In the genomic region with DNA sequence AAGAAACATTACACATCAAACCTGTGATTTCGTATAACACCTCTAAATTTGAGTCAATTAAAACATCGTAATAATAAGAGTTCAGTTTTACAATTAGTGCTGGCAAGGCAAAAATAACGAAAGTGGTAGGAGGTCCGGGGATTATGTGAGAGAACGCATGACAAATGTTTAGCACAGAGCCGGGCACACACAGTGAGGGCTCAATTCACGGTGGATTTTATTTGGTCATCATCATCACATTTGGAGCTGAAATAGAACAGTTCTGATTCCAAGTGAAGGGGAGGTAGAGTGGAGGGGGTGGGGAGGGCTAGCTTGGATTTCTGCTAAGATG, we compare ENCODE assay signal across 9 cellular contexts. TPM values are rescaled to one million over a fixed set of nuclear protein-coding genes. Genes with fewer than 3 reads are reported as not detected.
DNase-seq lines count a peak whose midpoint lies in the region; ATAC-seq and TF ChIP-seq lines count a peak whose summit lies in the region.
"Had no signal": no experiment of that assay in that cellular context is flagged by ENCODE, and none has a peak within 500 bp of the region (broad histone marks: within the 10 kb centered on the region; RNA-seq: fewer than 3 reads in every experiment).

No MANE protein-coding gene starts in this region.

- H4K20me1 ChIP-seq in mammary epithelial cell (ENCODE audit: insufficient read depth, low read length) = no peaks in the 10 kb centered on the region

- TF ChIP-seq CTCF in mammary epithelial cell (conservative IDR thresholded peaks at IDR 0.05 in 1 of 2, IDR thresholded peaks at IDR 0.05 in 1 of 2; ENCODE audit: extremely low read depth in 1 of 2, insufficient read depth in 1 of 2, low read depth in 1 of 2, low read length in 2 of 2) = no peak

- peak; percentile 2 for ATAC-seq in HG03280 (IDR thresholded peaks at IDR 0.05; ENCODE audit: unreplicated experiment)

- H3K27ac ChIP-seq in ACC112 (ENCODE audit: low read depth, low read length) = peak overlapping the region; percentile 73
- no peak overlapping the region for H3K27ac ChIP-seq in mammary epithelial cell (ENCODE audit: insufficient read depth, low read depth, low read length)
- H3K27ac ChIP-seq in muscle layer of duodenum (ENCODE audit: low read length) = no peak overlapping the region

- no peaks in the 10 kb centered on the region for H3K9me3 ChIP-seq in mammary epithelial cell (replicated peaks; ENCODE audit: insufficient read depth, low read length)
- no peaks in the 10 kb centered on the region for H3K9me3 ChIP-seq in muscle layer of duodenum (ENCODE audit: control insufficient read depth in 1 of 2, low read length in 2 of 2)

- H3K27me3 ChIP-seq in ACC112 (ENCODE audit: insufficient read depth, low read length) = no peaks in the 10 kb centered on the region
- no peaks in the 10 kb centered on the region for H3K27me3 ChIP-seq in mammary epithelial cell (ENCODE audit: insufficient read depth, low read length)
- H3K27me3 ChIP-seq in muscle layer of duodenum (ENCODE audit: low read depth, low read length) = no peaks in the 10 kb centered on the region

- in situ Hi-C loops in mammary epithelial cell (cut with MboI; ENCODE audit: low sequenced_read_pairs in 2 of 2) = no loop called here

- peak overlapping the region; percentile 81 for H3K4me2 ChIP-seq in mammary epithelial cell (ENCODE audit: insufficient read depth, low read depth, low read length)

- 93% methylated on average over 7 of the region's 7 CpGs for WGBS in mammary epithelial cell (ENCODE audit: low coverage, missing lambda C conversion rate)

- DNase-seq in mammary epithelial cell = no peak
- DNase-seq in posterior vena cava (ENCODE audit: low spot score) = no peak
- no peak for DNase-seq in KG1 (lab: John Stamatoyannopoulos, UW)
- DNase-seq in H4 (ENCODE audit: low spot score) = no peak
- no peak for DNase-seq in NCI-H748 treated with DMSO at 0.1 percent for 48 hours (lab: John Stamatoyannopoulos, UW)
- DNase-seq: retina had no signal

- CTCF ChIA-PET in mammary epithelial cell (lab: Charles Lee; ENCODE audit: low non-redundant PET) = interaction anchor here (0.7 kb wide), 1 partner anchor 15 kb away, joined by 4 read pairs; no protein-coding TSS in a partner anchor

- H2AFZ ChIP-seq in ACC112 (ENCODE audit: low read length, unreplicated experiment) (peak overlapping the region; percentile 70), mammary epithelial cell (ENCODE audit: low read depth, low read length) (peak overlapping the region; percentile 93)

- H3K79me2 ChIP-seq in ACC112 (ENCODE audit: control insufficient read depth, insufficient read depth, low read length, unreplicated experiment) (no peaks in the 10 kb centered on the region), mammary epithelial cell (ENCODE audit: insufficient read depth, low read length) (no peaks in the 10 kb centered on the region)

- peak overlapping the region; percentile 87 for H3K4me3 ChIP-seq in ACC112 (ENCODE audit: low read depth, low read length)
- H3K4me3 ChIP-seq in mammary epithelial cell (replicated peaks in 1 of 3; ENCODE audit: insufficient read depth in 1 of 3, low read depth in 2 of 3, low read length in 3 of 3) = peak overlapping the region; percentile 47 to 75 (median 58)
- peak overlapping the region; percentile 63 to 88 for H3K4me3 ChIP-seq in muscle layer of duodenum (ENCODE audit: low read depth in 1 of 2, low read length in 2 of 2)

- intact Hi-C loops in mammary epithelial cell (cut with micrococcal nuclease) (loop anchor here (5.0 kb wide), 1 partner anchor 40 kb away; no protein-coding TSS in a partner anchor), posterior vena cava (cut with DNase I) (no loop called here)

- no TSS peak for BruUV-seq in mammary epithelial cell (replicated peaks; lab: Mats Ljungman, UMichigan)

- peaks cover 7% of the 10 kb centered on the region for H3K4me1 ChIP-seq in ACC112 (ENCODE audit: control insufficient read depth, insufficient read depth, low read length, unreplicated experiment)
- H3K4me1 ChIP-seq in mammary epithelial cell (ENCODE audit: insufficient read depth, low read length) = peaks cover 7% of the 10 kb centered on the region
- peaks cover 3 to 5% of the 10 kb centered on the region in 2 donors for H3K4me1 ChIP-seq in muscle layer of duodenum (ENCODE audit: control insufficient read depth in 1 of 2, insufficient read depth in 2 of 2, low read length in 2 of 2)

- dilution Hi-C loops in mammary epithelial cell (cut with HindIII; ENCODE audit: low sequenced_read_pairs) = no loop called here

- H3K36me3 ChIP-seq in ACC112 (ENCODE audit: insufficient read depth, low read length) (no peaks in the 10 kb centered on the region), mammary epithelial cell (ENCODE audit: insufficient read depth, low read length) (no peaks in the 10 kb centered on the region), muscle layer of duodenum (ENCODE audit: control insufficient read depth in 1 of 2, insufficient read depth in 2 of 2, low read length in 2 of 2) (no peaks in the 10 kb centered on the region)

- H3K9ac ChIP-seq in mammary epithelial cell (ENCODE audit: insufficient read depth, low read length) = no peak overlapping the region

RNA-seq across cellular contexts. Expression of a gene that starts 20.0 kb away (rescaled TPM):
- total RNA-seq in mammary epithelial cell (100 to 1,000 TPM; 209 to 262 TPM), posterior vena cava (100 to 1,000 TPM; 303 to 370 TPM)
- 394 TPM for polyA plus RNA-seq in mammary epithelial cell
- polyA minus RNA-seq in mammary epithelial cell = 16.2 TPM
- total RNA-seq in H4 (2014; rRNA removed; shearing (Covaris generic)) = 313 and 407 TPM in 2 replicates
